In genomic region chr17:68760141-68760475, GRCh38 we compare ENCODE assay signal across 14 cellular contexts.
A peak's percentile ranks its signal among the peaks of the same experiment; 100 is the strongest.
DNase-seq lines count a peak whose midpoint lies in the region; ATAC-seq and TF ChIP-seq lines count a peak whose summit lies in the region.
"Had no signal": no experiment of that assay in that cellular context is flagged by ENCODE, and none has a peak within 500 bp of the region (broad histone marks: within the 10 kb centered on the region; RNA-seq: fewer than 3 reads in every experiment).

No MANE protein-coding gene starts in this region.

- TF ChIP-seq CTCF in Loucy (conservative IDR thresholded peaks at IDR 0.05; ENCODE audit: low read length) (no peak), neural progenitor cell (IDR thresholded peaks at IDR 0.05) (no peak)

- H3K9me3 Mint-ChIP-seq in activated CD4-positive, alpha-beta T cell treated with anti-CD3 and anti-CD28 coated beads, Interleukin-2, amount 10 ng/mL, durations not matched to agents 24 days and 14 days = peaks cover 3% of the 10 kb centered on the region
- peaks cover 6% of the 10 kb centered on the region for H3K9me3 Mint-ChIP-seq in neural progenitor cell
- H3K9me3 Mint-ChIP-seq: activated CD4-positive, alpha-beta T cell treated with anti-CD3 and anti-CD28 coated beads, Interleukin-2, amount 10 ng/mL, durations not matched to agents 7 days and 5 days; activated T-cell treated with anti-CD3 and anti-CD28 coated beads, Interleukin-2, amount 50 U/mL, for 24 hours; CD4-positive, alpha-beta memory T cell; central memory CD8-positive, alpha-beta T cell had no signal

- peak overlapping the region; percentile 79 for H3K4me2 ChIP-seq in Loucy (ENCODE audit: low read depth, low read length, poor library complexity, severe bottlenecking)
- no peak overlapping the region for H3K4me2 ChIP-seq in neural progenitor cell

- H3K4me3 ChIP-seq in Loucy (ENCODE audit: low read length, poor library complexity, severe bottlenecking) (peak overlapping the region; percentile 74), adipocyte (ENCODE audit: low read length) (no peak overlapping the region), neural progenitor cell (no peak overlapping the region)

- H3K4me1 Mint-ChIP-seq in activated CD4-positive, alpha-beta T cell treated with anti-CD3 and anti-CD28 coated beads, Interleukin-2, amount 10 ng/mL, durations not matched to agents 24 days and 14 days = peaks cover 10% of the 10 kb centered on the region
- peaks cover 14% of the 10 kb centered on the region for H3K4me1 Mint-ChIP-seq in neural progenitor cell

- H2AFZ ChIP-seq in Loucy (ENCODE audit: low read length) = no peak overlapping the region; the same call in 1 of the 2 replicates
- peak overlapping the region; percentile 86 for H2AFZ ChIP-seq in neural progenitor cell (replicated peaks)

- H3F3A ChIP-seq in Loucy (ENCODE audit: low read depth) (no peaks in the 10 kb centered on the region), neural progenitor cell (ENCODE audit: low read depth) (no peaks in the 10 kb centered on the region)

- no peaks in the 10 kb centered on the region for H3K27me3 Mint-ChIP-seq in activated CD4-positive, alpha-beta T cell treated with anti-CD3 and anti-CD28 coated beads, Interleukin-2, amount 10 ng/mL, durations not matched to agents 24 days and 14 days
- H3K27me3 Mint-ChIP-seq in neural progenitor cell (ENCODE audit: insufficient read depth, low read depth) = peaks cover 7% of the 10 kb centered on the region
- H3K27me3 Mint-ChIP-seq: activated CD4-positive, alpha-beta T cell treated with anti-CD3 and anti-CD28 coated beads, Interleukin-2, amount 10 ng/mL, durations not matched to agents 7 days and 5 days; activated T-cell treated with anti-CD3 and anti-CD28 coated beads, Interleukin-2, amount 50 U/mL, for 24 hours had no signal

- H3K27me3 ChIP-seq in Loucy (ENCODE audit: insufficient read depth, low read length, poor library complexity, severe bottlenecking) (no peaks in the 10 kb centered on the region), adipocyte (replicated peaks; ENCODE audit: control insufficient read depth, insufficient read depth, low read length) (no peaks in the 10 kb centered on the region), neural progenitor cell (no peaks in the 10 kb centered on the region)
- H3K27me3 ChIP-seq: left lung, SJCRH30 had no signal

- no peak overlapping the region for H3K27ac Mint-ChIP-seq in activated CD4-positive, alpha-beta T cell treated with anti-CD3 and anti-CD28 coated beads, Interleukin-2, amount 10 ng/mL, durations not matched to agents 24 days and 14 days
- H3K27ac Mint-ChIP-seq in neural progenitor cell = no peak overlapping the region
- H3K27ac Mint-ChIP-seq: activated CD4-positive, alpha-beta T cell treated with anti-CD3 and anti-CD28 coated beads, Interleukin-2, amount 10 ng/mL, durations not matched to agents 7 days and 5 days; CD4-positive, alpha-beta memory T cell had no signal

- H3K79me2 ChIP-seq in Loucy (ENCODE audit: insufficient read depth, low read length) (no peaks in the 10 kb centered on the region), neural progenitor cell (ENCODE audit: low read depth) (no peaks in the 10 kb centered on the region)

- no peak for DNase-seq in activated CD4-positive, alpha-beta T cell treated with anti-CD3 and anti-CD28 coated beads, Interleukin-2, amount 10 ng/mL, durations not matched to agents 24 days and 14 days
- no peak for DNase-seq in activated CD4-positive, alpha-beta T cell treated with anti-CD3 and anti-CD28 coated beads for 48 hours
- DNase-seq in adipocyte (ENCODE audit: low read depth) (no peak), neural progenitor cell (ENCODE audit: low spot score) (no peak)
- no peak for DNase-seq in central memory CD4-positive, alpha-beta T cell

- H3K36me3 Mint-ChIP-seq in activated CD4-positive, alpha-beta T cell treated with anti-CD3 and anti-CD28 coated beads, Interleukin-2, amount 10 ng/mL, durations not matched to agents 24 days and 14 days (ENCODE audit: low read depth) = no peaks in the 10 kb centered on the region
- H3K36me3 Mint-ChIP-seq in neural progenitor cell = no peaks in the 10 kb centered on the region
- H3K36me3 Mint-ChIP-seq: CD4-positive, alpha-beta memory T cell had no signal

- intact Hi-C loops in activated CD4-positive, alpha-beta T cell treated with anti-CD3 and anti-CD28 coated beads, Interleukin-2, amount 10 ng/mL, durations not matched to agents 24 days and 14 days (cut with micrococcal nuclease) = loop anchor here (2.0 to 10.0 kb wide), 2 partner anchors 145 to 225 kb away; no protein-coding TSS in a partner anchor

- H4K20me1 ChIP-seq in Loucy (ENCODE audit: insufficient read depth, low read length, poor library complexity, severe bottlenecking) (no peaks in the 10 kb centered on the region), neural progenitor cell (ENCODE audit: low read depth) (no peaks in the 10 kb centered on the region)

- no peaks in the 10 kb centered on the region for H3K9me2 ChIP-seq in Loucy (replicated peaks; ENCODE audit: low read depth, low read length)

- no peak for ATAC-seq in HG03095 (IDR thresholded peaks at IDR 0.05; ENCODE audit: unreplicated experiment)
- no peak for ATAC-seq in HG03432 (IDR thresholded peaks at IDR 0.05; ENCODE audit: unreplicated experiment)

- H3K9me3 ChIP-seq in Loucy (ENCODE audit: insufficient read depth, low read depth, low read length) = no peaks in the 10 kb centered on the region
- H3K9me3 ChIP-seq in adipocyte (ENCODE audit: control insufficient read depth, low read length) = no peaks in the 10 kb centered on the region
- H3K9me3 ChIP-seq in neural progenitor cell (ENCODE audit: low read depth) = no peaks in the 10 kb centered on the region
- H3K9me3 ChIP-seq: left lung had no signal

- no peak overlapping the region for H3K27ac ChIP-seq in neural progenitor cell

- H3K36me3 ChIP-seq in Loucy (ENCODE audit: insufficient read depth, low read length) (no peaks in the 10 kb centered on the region), adipocyte (ENCODE audit: control insufficient read depth, insufficient read depth, low read length, severe bottlenecking) (no peaks in the 10 kb centered on the region), neural progenitor cell (no peaks in the 10 kb centered on the region)
- H3K36me3 ChIP-seq: left lung, SJCRH30 had no signal

- H3K4me1 ChIP-seq in Loucy (ENCODE audit: insufficient read depth, low read length, poor library complexity, severe bottlenecking) = no peaks in the 10 kb centered on the region
- H3K4me1 ChIP-seq in adipocyte (ENCODE audit: control insufficient read depth, insufficient read depth, low read length) = peaks cover 8% of the 10 kb centered on the region
- H3K4me1 ChIP-seq in neural progenitor cell = peaks cover 6% of the 10 kb centered on the region

- H3K4me3 Mint-ChIP-seq in activated CD4-positive, alpha-beta T cell treated with anti-CD3 and anti-CD28 coated beads, Interleukin-2, amount 10 ng/mL, durations not matched to agents 24 days and 14 days = peak overlapping the region; percentile 63
- H3K4me3 Mint-ChIP-seq in neural progenitor cell = peak overlapping the region; percentile 13
- H3K4me3 Mint-ChIP-seq: central memory CD8-positive, alpha-beta T cell had no signal

- H3K9ac ChIP-seq in Loucy (ENCODE audit: low read depth, low read length, poor library complexity, severe bottlenecking) = no peak overlapping the region
- H3K9ac ChIP-seq in adipocyte (ENCODE audit: low read length) = peak overlapping the region; percentile 93
- no peak overlapping the region for H3K9ac ChIP-seq in neural progenitor cell
